Comparison of ENCODE assay signal across 8 cellular contexts in genomic region chr7:30504347-30505173, GRCh38. TPM values are rescaled to one million over a fixed set of nuclear protein-coding genes. Genes with fewer than 3 reads are reported as not detected.
DNase-seq lines count a peak whose midpoint lies in the region; ATAC-seq lines count a peak whose summit lies in the region.

TSS of gene GGCT (minus strand) at chr7:30504829. CDS start at chr7:30504709, 120 bp downstream.

- H3K4me1 Mint-ChIP-seq in effector memory CD8-positive, alpha-beta T cell (ENCODE audit: low read depth in 2 of 2), result peaks cover 21 to 39% of the 10 kb centered on the region in 2 donors
- H3K4me1 Mint-ChIP-seq in memory B cell, result peaks cover 18% of the 10 kb centered on the region

- DNase-seq in COLO829 (ENCODE audit: low spot score), result peak; percentile 98
- DNase-seq in HT1080 (ENCODE audit: low read depth), result peak; percentile 99
- DNase-seq in NOMO-1 treated with DMSO at 0.1 percent for 48 hours (lab: John Stamatoyannopoulos, UW; ENCODE audit: unreplicated experiment), result peak; percentile 99
- peak; percentile 92 to 96 for DNase-seq in activated CD8-positive, alpha-beta memory T cell treated with anti-CD3 and anti-CD28 coated beads for 4 hours (ENCODE audit: low read depth in 2 of 2)
- peak; percentile 94 to 97 (median 96) for DNase-seq in effector memory CD8-positive, alpha-beta T cell
- DNase-seq in memory B cell (ENCODE audit: low spot score in 2 of 2), result peak; percentile 91 to 93
- peak; percentile 90 for DNase-seq in stimulated activated CD8-positive, alpha-beta memory T cell treated with anti-CD3 and anti-CD28 coated beads, Interleukin-12 subunit alpha, Interleukin-12 subunit beta, amount 100 ng/mL, for 24 hours (ENCODE audit: extremely low read depth)

- no peaks in the 10 kb centered on the region for H3K9me3 Mint-ChIP-seq in effector memory CD8-positive, alpha-beta T cell
- H3K9me3 Mint-ChIP-seq in memory B cell, result no peaks in the 10 kb centered on the region

- peaks cover 12% of the 10 kb centered on the region for H3K36me3 Mint-ChIP-seq in effector memory CD8-positive, alpha-beta T cell (ENCODE audit: insufficient read depth)
- peaks cover 3% of the 10 kb centered on the region for H3K36me3 Mint-ChIP-seq in memory B cell

- peak within 1 kb of the TSS; percentile 85 to 91 for H3K4me3 Mint-ChIP-seq in effector memory CD8-positive, alpha-beta T cell
- H3K4me3 Mint-ChIP-seq in memory B cell, result peak within 1 kb of the TSS; percentile 98

- no peaks in the 10 kb centered on the region for H3K27me3 Mint-ChIP-seq in effector memory CD8-positive, alpha-beta T cell
- no peaks in the 10 kb centered on the region for H3K27me3 Mint-ChIP-seq in memory B cell

- peak; percentile 97 for ATAC-seq in GM21360 (IDR thresholded peaks at IDR 0.05; ENCODE audit: unreplicated experiment)
- peak; percentile 96 for ATAC-seq in effector memory CD8-positive, alpha-beta T cell (replicated peaks)
- ATAC-seq in memory B cell (ENCODE audit: low read depth), result peak; percentile 97

- H3K27ac Mint-ChIP-seq in effector memory CD8-positive, alpha-beta T cell, result peak within 1 kb of the TSS; percentile 74 to 91
- peak within 1 kb of the TSS; percentile 87 for H3K27ac Mint-ChIP-seq in memory B cell

RNA-seq across cellular contexts. Expression of gene GGCT, which starts in this region (rescaled TPM):
- total RNA-seq in HT1080 (2014; rRNA removed; shearing (Covaris generic)), result 76.5 and 85.7 TPM in 2 replicates
- 73.9 and 80.1 TPM in 2 replicates for polyA plus RNA-seq in HT1080 (2015; cell fraction: cytosol; rRNA removed)
- polyA plus RNA-seq in HT1080 (2015; cell fraction: nucleus; rRNA removed), result 19.2 and 23.8 TPM in 2 replicates

Comparison
In these comparisons a context has a peak if more than half of its experiments do, and no peak if none do; other contexts are left out.
1. Peak in every context shown above with its lines: DNase-seq and ATAC-seq.